ENCODE assay signal across 8 cellular contexts in the genomic region with DNA sequence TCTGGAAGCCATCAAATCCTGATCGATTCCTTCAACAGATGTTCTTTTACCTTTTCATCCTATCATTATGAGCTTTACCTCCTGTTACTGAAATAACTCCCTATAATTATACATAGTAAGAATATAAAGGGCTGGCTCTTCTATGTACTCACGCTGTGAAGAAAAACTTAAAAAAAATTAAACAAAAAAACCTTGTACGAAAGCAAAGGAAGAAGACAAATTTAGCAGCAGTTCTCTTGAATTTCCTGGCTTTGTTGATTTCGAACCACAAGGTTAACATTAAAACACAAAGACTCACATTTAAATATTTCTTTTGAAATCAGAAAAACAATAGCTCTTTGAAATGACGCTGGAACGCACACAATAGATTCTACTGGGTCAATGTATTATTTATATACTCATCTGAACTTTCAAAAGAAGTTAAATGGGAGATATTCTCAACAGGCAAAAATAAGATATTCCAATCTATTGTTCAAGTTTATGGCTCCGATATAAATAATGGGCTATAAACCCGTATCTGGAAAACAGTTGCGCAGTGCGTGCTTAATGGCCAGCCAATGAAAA. TPM values are rescaled to one million over a fixed set of nuclear protein-coding genes. Genes with fewer than 3 reads are reported as not detected.
DNase-seq lines count a peak whose midpoint lies in the region; ATAC-seq and TF ChIP-seq lines count a peak whose summit lies in the region.

No MANE protein-coding gene starts in this region.

- intact Hi-C loops in breast epithelium (cut with DNase I; ENCODE audit: low total_unique reads): no loop called here

- H3K36me3 ChIP-seq in HUES48 (ENCODE audit: control insufficient read depth, insufficient read depth, low read length) (no peaks in the 10 kb centered on the region), breast epithelium (no peaks in the 10 kb centered on the region), mesodermal cell (ENCODE audit: control insufficient read depth, insufficient read depth, low read length) (peaks cover 11% of the 10 kb centered on the region)

- H3K9me3 ChIP-seq in AG04450 (ENCODE audit: control insufficient read depth, insufficient read depth, low read length) (peaks cover 14% of the 10 kb centered on the region; the same call in 1 of the 2 replicates), HUES48 (ENCODE audit: control insufficient read depth, insufficient read depth, low read length) (no peaks in the 10 kb centered on the region), breast epithelium (no peaks in the 10 kb centered on the region), mesodermal cell (ENCODE audit: control insufficient read depth, low read length) (no peaks in the 10 kb centered on the region)

- no peak for TF ChIP-seq POLR2A in breast epithelium (IDR thresholded peaks at IDR 0.05)

- DNase-seq in AG04450 (ENCODE audit: low read depth, low spot score): no peak
- no peak for DNase-seq in breast epithelium (ENCODE audit: low spot score in 2 of 2)
- DNase-seq in NCI-H774 (lab: John Stamatoyannopoulos, UW): no peak
- no peak for DNase-seq in stimulated activated CD4-positive, alpha-beta T cell treated with anti-CD3 and anti-CD28 coated beads, Interleukin-2, amount 100 ng/mL, for 24 hours

- peak overlapping the region; percentile 98 for H3K9ac ChIP-seq in HUES48 (ENCODE audit: low read depth, low read length)

- TF ChIP-seq CTCF in AG04450 (IDR thresholded peaks at IDR 0.05; ENCODE audit: low read depth, low read length) (no peak), breast epithelium (IDR thresholded peaks at IDR 0.05) (no peak)

- POLR2A ChIA-PET in AG04450 (lab: Yijun Ruan, JAX): interaction anchor here (0.6 to 4.3 kb wide), 8 partner anchors 14 to 312 kb away, joined by 3 to 59 read pairs (median 4); partner anchors contain the start of gene SPEN

- H3K27ac ChIP-seq in AG04450 (ENCODE audit: low read depth, low read length) (peak overlapping the region; percentile 98), HUES48 (ENCODE audit: low read depth, low read length) (peak overlapping the region; percentile 100), breast epithelium (peak overlapping the region; percentile 96 to 100), mesodermal cell (ENCODE audit: low read depth, low read length, severe bottlenecking) (peak overlapping the region; percentile 100)

- H3K4me3 ChIP-seq in AG04450 (ENCODE audit: low read depth, low read length): peak overlapping the region; percentile 88
- H3K4me3 ChIP-seq in HUES48 (ENCODE audit: low read depth, low read length): peak overlapping the region; percentile 87
- peak overlapping the region; percentile 74 to 93 (median 82) for H3K4me3 ChIP-seq in breast epithelium
- H3K4me3 ChIP-seq in mesodermal cell (ENCODE audit: extremely low read depth, insufficient read depth, low read length, poor library complexity, severe bottlenecking): peak overlapping the region; percentile 73

- H3K4me1 ChIP-seq in HUES48 (ENCODE audit: control insufficient read depth, insufficient read depth, low read length) (peaks cover 25% of the 10 kb centered on the region), breast epithelium (peaks cover 0 to 13% of the 10 kb centered on the region in 2 donors), mesodermal cell (ENCODE audit: control insufficient read depth, insufficient read depth, low read length, poor library complexity, severe bottlenecking) (peaks cover 16% of the 10 kb centered on the region)

- H3K27me3 ChIP-seq in AG04450 (ENCODE audit: control insufficient read depth, insufficient read depth, low read length) (no peaks in the 10 kb centered on the region), HUES48 (ENCODE audit: control insufficient read depth, insufficient read depth, low read length) (no peaks in the 10 kb centered on the region), breast epithelium (no peaks in the 10 kb centered on the region)

- CTCF ChIA-PET in AG04450 (lab: Charles Lee): interaction anchor here (0.5 to 6.0 kb wide), 11 partner anchors 15 to 248 kb away, joined by 3 to 58 read pairs (median 4); no protein-coding TSS in a partner anchor

- 4% methylated on average over 6 to 7 of the region's 10 CpGs for WGBS in mesodermal cell (ENCODE audit: insufficient coverage in 2 of 2), 2 experiments

- no peak for ATAC-seq in HG03095 (IDR thresholded peaks at IDR 0.05; ENCODE audit: unreplicated experiment)
- no peak for ATAC-seq in GM18502 (IDR thresholded peaks at IDR 0.05; ENCODE audit: poor library complexity, unreplicated experiment)

RNA-seq across cellular contexts. Expression of gene SPEN, which starts 13.6 kb away (rescaled TPM):
- polyA plus RNA-seq in AG04450 (2011; rRNA removed): 5.2 and 5.4 TPM in 2 replicates
- polyA minus RNA-seq in AG04450 (2011; rRNA and poly(A)+ RNA removed): 17.3 and 20.5 TPM in 2 replicates
- total RNA-seq in breast epithelium: 10 to 100 TPM; 46.9 to 56.6 (median 51.2) TPM
- 37.2 TPM for polyA plus RNA-seq in mesodermal cell (2013, experiment 1 of 2)
- polyA plus RNA-seq in mesodermal cell (2013, experiment 2 of 2): 28.1 TPM

RNA-seq across cellular contexts. Expression of gene UQCRHL, which starts 26.5 kb away (rescaled TPM):
- 2.7 and 3.0 TPM in 2 replicates for polyA plus RNA-seq in AG04450 (2011; rRNA removed)
- 1.3 and 1.8 TPM in 2 replicates for polyA minus RNA-seq in AG04450 (2011; rRNA and poly(A)+ RNA removed)
- 1 to 10 TPM in 2 of 3 donors, under 1 TPM in 1; 0.66 to 1.4 (median 1.2) TPM for total RNA-seq in breast epithelium
- polyA plus RNA-seq in mesodermal cell (2013, experiment 1 of 2): 4.8 TPM
- 5.2 TPM for polyA plus RNA-seq in mesodermal cell (2013, experiment 2 of 2)
